ENCODE assay signal across 26 cellular contexts in genomic region chr14:100126401-100126800, GRCh38. TPM values are rescaled to one million over a fixed set of nuclear protein-coding genes. Genes with fewer than 3 reads are reported as not detected.
"Had no signal": no experiment of that assay in that cellular context is flagged by ENCODE, and none has a peak within 500 bp of the region (broad histone marks: within the 10 kb centered on the region; RNA-seq: fewer than 3 reads in every experiment).

No MANE protein-coding gene starts in this region.

- H3K4me3 Mint-ChIP-seq: dendritic cell treated with granulocyte-macrophage colony-stimulating factor and Interleukin-4, amounts not matched to agents 40 ng/mL and 50 ng/mL, for 4 days; effector memory CD8-positive, alpha-beta T cell; endodermal cell; mesothelial cell of epicardium; naive B cell had no signal

- H3K9me3 ChIP-seq: colonic mucosa, esophagus squamous epithelium, gastrocnemius medialis, heart right ventricle, left lung, lower lobe of right lung, mucosa of descending colon had no signal

- H3K27ac Mint-ChIP-seq: dendritic cell treated with granulocyte-macrophage colony-stimulating factor and Interleukin-4, amounts not matched to agents 40 ng/mL and 50 ng/mL, for 4 days; endodermal cell; mesothelial cell of epicardium had no signal

- H3K27me3 Mint-ChIP-seq: dendritic cell treated with granulocyte-macrophage colony-stimulating factor and Interleukin-4, amounts not matched to agents 40 ng/mL and 50 ng/mL, for 4 days; effector memory CD8-positive, alpha-beta T cell; naive B cell had no signal

- DNase-seq: colonic mucosa; cortex of kidney; effector CD8-positive, alpha-beta T cell; effector memory CD8-positive, alpha-beta T cell; endodermal cell; erythroblast; esophagus squamous epithelium; foreskin fibroblast; foreskin melanocyte; gastrocnemius medialis; glutamatergic neuron; head of caudate nucleus; heart right ventricle; hippocampal formation; left cardiac atrium; left ventricle myocardium superior; lower lobe of right lung; mesenchymal stem cell; mucosa of descending colon; naive B cell had no signal

- H3K9me3 Mint-ChIP-seq: dendritic cell treated with granulocyte-macrophage colony-stimulating factor and Interleukin-4, amounts not matched to agents 40 ng/mL and 50 ng/mL, for 4 days; effector memory CD8-positive, alpha-beta T cell; endodermal cell; mesothelial cell of epicardium; naive B cell had no signal

- H3K36me3 ChIP-seq: colonic mucosa, gastrocnemius medialis had no signal

- H3K27me3 ChIP-seq: colonic mucosa, esophagus squamous epithelium, gastrocnemius medialis, heart right ventricle, left lung had no signal

- H3K4me3 ChIP-seq: colonic mucosa, esophagus squamous epithelium, gastrocnemius medialis, heart right ventricle, left lung, lower lobe of right lung, mucosa of descending colon had no signal

- ATAC-seq: effector memory CD8-positive, alpha-beta T cell; esophagus mucosa; gastrocnemius medialis; heart right ventricle; left cardiac atrium; left lung; left ventricle myocardium superior; lower lobe of right lung; mucosa of descending colon had no signal

- H3K4me1 ChIP-seq: colonic mucosa, gastrocnemius medialis, left lung had no signal

- H3K27ac ChIP-seq: colonic mucosa, epithelial cell of prostate, esophagus squamous epithelium, gastrocnemius medialis, heart right ventricle, left lung, lower lobe of right lung had no signal

RNA-seq across cellular contexts. Expression of gene DEGS2, which starts 33.0 kb away (rescaled TPM):
- total RNA-seq: glomerular endothelial cell, left ventricle myocardium superior had no signal
